In genomic region chr17:1643999-1644492, GRCh38 we compare ENCODE assay signal across 9 cellular contexts. TPM values are rescaled to one million over a fixed set of nuclear protein-coding genes. Genes with fewer than 3 reads are reported as not detected.
DNase-seq lines count a peak whose midpoint lies in the region; ATAC-seq and TF ChIP-seq lines count a peak whose summit lies in the region.
"Had no signal": no experiment of that assay in that cellular context is flagged by ENCODE, and none has a peak within 500 bp of the region (broad histone marks: within the 10 kb centered on the region; RNA-seq: fewer than 3 reads in every experiment).

No MANE protein-coding gene starts in this region.

- H3K9me3 Mint-ChIP-seq in activated CD4-positive, alpha-beta T cell treated with anti-CD3 and anti-CD28 coated beads, Interleukin-2, amount 10 ng/mL, durations not matched to agents 7 days and 5 days = no peaks in the 10 kb centered on the region

- H3K36me3 Mint-ChIP-seq in activated CD4-positive, alpha-beta T cell treated with anti-CD3 and anti-CD28 coated beads, Interleukin-2, amount 10 ng/mL, durations not matched to agents 7 days and 5 days (ENCODE audit: low read depth) = no peaks in the 10 kb centered on the region

- CTCF ChIA-PET in activated CD4-positive, alpha-beta T cell treated with anti-CD3 and anti-CD28 coated beads, Interleukin-2, amount 10 ng/mL, durations not matched to agents 7 days and 5 days (lab: Charles Lee) = interaction anchor here (0.6 to 1.8 kb wide), 3 partner anchors 8 to 94 kb away, joined by 3 read pairs; no protein-coding TSS in a partner anchor

- peaks cover 0 to 3% (median 1%) of the 10 kb centered on the region in 4 donors for H3K36me3 ChIP-seq in right lobe of liver
- no peaks in the 10 kb centered on the region for H3K36me3 ChIP-seq in tibial artery

- ATAC-seq in right lobe of liver = peak in 2 of 4 donors; percentile 2

- H3K27ac Mint-ChIP-seq in activated CD4-positive, alpha-beta T cell treated with anti-CD3 and anti-CD28 coated beads, Interleukin-2, amount 10 ng/mL, durations not matched to agents 7 days and 5 days = peak overlapping the region; percentile 62

- intact Hi-C loops in right lobe of liver (cut with DNase I) (no loop called here), tibial artery (cut with DNase I; ENCODE audit: low total_unique reads) (loop anchor here (10.0 kb wide), 1 partner anchor 379 kb away; no protein-coding TSS in a partner anchor), head of caudate nucleus (cut with DNase I) (no loop called here)

- H3K4me3 Mint-ChIP-seq in activated CD4-positive, alpha-beta T cell treated with anti-CD3 and anti-CD28 coated beads, Interleukin-2, amount 10 ng/mL, durations not matched to agents 7 days and 5 days = peak overlapping the region; percentile 73

- peaks cover 0 to 18% (median 8%) of the 10 kb centered on the region in 4 donors for H3K4me1 ChIP-seq in right lobe of liver
- H3K4me1 ChIP-seq in tibial artery = peaks cover 0 to 34% (median 22%) of the 10 kb centered on the region in 4 donors

- H3K9me3 ChIP-seq in right lobe of liver = no peaks in the 10 kb centered on the region
- H3K9me3 ChIP-seq in tibial artery = no peaks in the 10 kb centered on the region

- H3K4me3 ChIP-seq in right lobe of liver (peak overlapping the region; percentile 23 to 54 (median 26)), tibial artery (peak overlapping the region; percentile 40 to 54)

- TF ChIP-seq CTCF in right lobe of liver (IDR thresholded peaks at IDR 0.05) = no peak
- TF ChIP-seq CTCF in tibial artery (IDR thresholded peaks at IDR 0.05) = no peak

- peaks cover 30% of the 10 kb centered on the region for H3K4me1 Mint-ChIP-seq in activated CD4-positive, alpha-beta T cell treated with anti-CD3 and anti-CD28 coated beads, Interleukin-2, amount 10 ng/mL, durations not matched to agents 7 days and 5 days

- H3K27ac ChIP-seq in angular gyrus (ENCODE audit: low read depth, low read length) (peak overlapping the region; percentile 58), right lobe of liver (peak overlapping the region; percentile 4 to 34 (median 31)), tibial artery (peak overlapping the region in 1 of 2 donors; percentile 23)

- H3K27me3 ChIP-seq in right lobe of liver = no peaks in the 10 kb centered on the region
- H3K27me3 ChIP-seq in tibial artery = no peaks in the 10 kb centered on the region

- DNase-seq in activated CD4-positive, alpha-beta T cell treated with anti-CD3 and anti-CD28 coated beads, Interleukin-2, amount 10 ng/mL, durations not matched to agents 7 days and 5 days = no peak
- DNase-seq in activated CD4-positive, alpha-beta T cell treated with anti-CD3 and anti-CD28 coated beads for 1 hour = no peak
- DNase-seq in right lobe of liver = no peak
- no peak for DNase-seq in tibial artery
- no peak for DNase-seq in GF-D8 (lab: John Stamatoyannopoulos, UW)
- no peak for DNase-seq in head of caudate nucleus
- no peak for DNase-seq in stimulated activated CD4-positive, alpha-beta T cell treated with anti-CD3 and anti-CD28 coated beads, Interleukin-15, amount 100 ng/mL, for 24 hours
- DNase-seq: NCI-H446 treated with DMSO at 0.1 percent for 48 hours had no signal

- POLR2A ChIA-PET in activated CD4-positive, alpha-beta T cell treated with anti-CD3 and anti-CD28 coated beads, Interleukin-2, amount 10 ng/mL, durations not matched to agents 7 days and 5 days (lab: Charles Lee) = no interaction called here

- TF ChIP-seq POLR2A in right lobe of liver (IDR thresholded peaks at IDR 0.05) = no peak

- WGBS in right lobe of liver (ENCODE audit: insufficient coverage, low coverage, low lambda C conversion rate, missing lambda C conversion rate) = 54% methylated on average over 3 of the region's 13 CpGs

- no peaks in the 10 kb centered on the region for H3K27me3 Mint-ChIP-seq in activated CD4-positive, alpha-beta T cell treated with anti-CD3 and anti-CD28 coated beads, Interleukin-2, amount 10 ng/mL, durations not matched to agents 7 days and 5 days

RNA-seq across cellular contexts. Expression of gene SCARF1, which starts 1.5 kb away (rescaled TPM):
- 1 to 10 TPM in 1 of 2 experiments, under 1 TPM in 1; 0.87 to 1.0 TPM for total RNA-seq in activated CD4-positive, alpha-beta T cell treated with anti-CD3 and anti-CD28 coated beads, Interleukin-2, amount 10 ng/mL, durations not matched to agents 7 days and 5 days
- 10 to 100 TPM in 2 of 6 experiments, 1 to 10 TPM in 4; 6.9 to 16.9 (median 8.4) TPM for total RNA-seq in right lobe of liver

RNA-seq across cellular contexts. Expression of gene RILP, which starts 5.6 kb away (rescaled TPM):
- 1 to 10 TPM; 2.6 to 3.9 TPM for total RNA-seq in activated CD4-positive, alpha-beta T cell treated with anti-CD3 and anti-CD28 coated beads, Interleukin-2, amount 10 ng/mL, durations not matched to agents 7 days and 5 days
- total RNA-seq in right lobe of liver = 10 to 100 TPM; 14.6 to 47.3 (median 23.9) TPM

RNA-seq across cellular contexts. Expression of gene SLC43A2, which starts 15.4 kb away (rescaled TPM):
- total RNA-seq in activated CD4-positive, alpha-beta T cell treated with anti-CD3 and anti-CD28 coated beads, Interleukin-2, amount 10 ng/mL, durations not matched to agents 7 days and 5 days = under 1 TPM; 0.40 to 0.52 TPM
- total RNA-seq in right lobe of liver = 1 to 10 TPM; 1.4 to 8.9 (median 5.1) TPM

RNA-seq across cellular contexts. Expression of gene PRPF8, which starts 40.6 kb away (rescaled TPM):
- total RNA-seq in activated CD4-positive, alpha-beta T cell treated with anti-CD3 and anti-CD28 coated beads, Interleukin-2, amount 10 ng/mL, durations not matched to agents 7 days and 5 days = 100 to 1,000 TPM; 302 to 316 TPM
- total RNA-seq in right lobe of liver = 100 to 1,000 TPM in 3 of 6 experiments, 10 to 100 TPM in 3; 79.3 to 116 (median 102) TPM
